Comparison of ENCODE assay signal across 4 cellular contexts in genomic region chrX:13062331-13062730, GRCh38. TPM values are rescaled to one million over a fixed set of nuclear protein-coding genes. Genes with fewer than 3 reads are reported as not detected.
"Had no signal": no experiment of that assay in that cellular context is flagged by ENCODE, and none has a peak within 500 bp of the region (broad histone marks: within the 10 kb centered on the region; RNA-seq: fewer than 3 reads in every experiment).

No MANE protein-coding gene starts in this region.

RNA-seq across cellular contexts. Expression of gene FAM9C, which starts 17.9 kb away (rescaled TPM):
- total RNA-seq: LHCN-M2, M059J, MCF 10A, NCI-H460 had no signal
